In genomic region chr7:121057878-121058277, GRCh38 we compare ENCODE assay signal across 28 cellular contexts.
"Had no signal": no experiment of that assay in that cellular context is flagged by ENCODE, and none has a peak within 500 bp of the region (broad histone marks: within the 10 kb centered on the region; RNA-seq: fewer than 3 reads in every experiment).

No MANE protein-coding gene starts in this region.

- DNase-seq: colonic mucosa; effector CD8-positive, alpha-beta T cell; foreskin keratinocyte; glutamatergic neuron; heart right ventricle; hippocampal formation; immature natural killer cell; left ventricle myocardium superior; mucosa of descending colon; naive B cell; right cardiac atrium; sigmoid colon; stimulated activated CD4-positive, alpha-beta T cell treated with anti-CD3 and anti-CD28 coated beads, Interleukin-4, amount 100 ng/mL, for 4 hours; stimulated activated naive CD8-positive, alpha-beta T cell treated with anti-CD3 and anti-CD28 coated beads, Interleukin-15, Interleukin-2, amounts not matched to agents 100 U/mL and 50 U/mL, for 24 hours; substantia nigra; testis; tibial artery had no signal

- H3K27me3 Mint-ChIP-seq: dendritic cell treated with granulocyte-macrophage colony-stimulating factor and Interleukin-4, amounts not matched to agents 40 ng/mL and 50 ng/mL, for 4 days; naive B cell; progenitor cell of endocrine pancreas had no signal

- H3K27me3 ChIP-seq: colonic mucosa, esophagus muscularis mucosa, foreskin keratinocyte, heart right ventricle, neural progenitor cell, sigmoid colon, testis, tibial artery had no signal

- H2AFZ ChIP-seq: neural progenitor cell, parathyroid adenoma had no signal

- H3K27ac ChIP-seq: colonic mucosa, esophagus muscularis mucosa, foreskin keratinocyte, heart right ventricle, neural progenitor cell, parathyroid adenoma, sigmoid colon, testis, tibial artery had no signal

- H3K36me3 Mint-ChIP-seq: immature natural killer cell; memory B cell; naive B cell; natural killer cell treated with Interleukin-12 subunit alpha and Interleukin-12 subunit beta and Interleukin-15 and Interleukin-18, amount 100 ng/mL, for 72 hours; neural progenitor cell; stimulated activated memory B cell treated with anti-CD40 and anti-IgM and Interleukin-4, amounts not matched to agents 10 μg/mL and 1 μg/mL and 100 μg/mL, for 72 hours; type B pancreatic cell had no signal

- H3K9me3 Mint-ChIP-seq: dendritic cell treated with granulocyte-macrophage colony-stimulating factor and Interleukin-4, amounts not matched to agents 40 ng/mL and 50 ng/mL, for 4 days; mesothelial cell of epicardium; naive B cell; natural killer cell treated with Interleukin-12 subunit alpha and Interleukin-12 subunit beta and Interleukin-15 and Interleukin-18, amount 100 ng/mL, for 72 hours; neural progenitor cell; type B pancreatic cell had no signal

- H3K4me3 Mint-ChIP-seq: dendritic cell treated with granulocyte-macrophage colony-stimulating factor and Interleukin-4, amounts not matched to agents 40 ng/mL and 50 ng/mL, for 4 days; immature natural killer cell; memory B cell; mesothelial cell of epicardium; naive B cell; natural killer cell treated with Interleukin-12 subunit alpha and Interleukin-12 subunit beta and Interleukin-15 and Interleukin-18, amount 100 ng/mL, for 72 hours; neural progenitor cell; stimulated activated memory B cell treated with anti-CD40 and anti-IgM and Interleukin-4, amounts not matched to agents 10 μg/mL and 1 μg/mL and 100 μg/mL, for 72 hours; type B pancreatic cell had no signal

- ATAC-seq: foreskin keratinocyte; heart right ventricle; left ventricle myocardium superior; mucosa of descending colon; natural killer cell treated with Interleukin-12 subunit alpha and Interleukin-12 subunit beta and Interleukin-15 and Interleukin-18, amount 100 ng/mL, for 72 hours; right cardiac atrium; stimulated activated memory B cell treated with anti-CD40 and anti-IgM and Interleukin-4, amounts not matched to agents 10 μg/mL and 1 μg/mL and 100 μg/mL, for 72 hours; stimulated activated naive CD8-positive, alpha-beta T cell treated with anti-CD3 and anti-CD28 coated beads, Interleukin-15, Interleukin-2, amounts not matched to agents 100 U/mL and 50 U/mL, for 24 hours had no signal

- H3K27ac Mint-ChIP-seq: dendritic cell treated with granulocyte-macrophage colony-stimulating factor and Interleukin-4, amounts not matched to agents 40 ng/mL and 50 ng/mL, for 4 days; immature natural killer cell; memory B cell; mesothelial cell of epicardium; naive B cell; natural killer cell treated with Interleukin-12 subunit alpha and Interleukin-12 subunit beta and Interleukin-15 and Interleukin-18, amount 100 ng/mL, for 72 hours; neural progenitor cell; progenitor cell of endocrine pancreas; stimulated activated memory B cell treated with anti-CD40 and anti-IgM and Interleukin-4, amounts not matched to agents 10 μg/mL and 1 μg/mL and 100 μg/mL, for 72 hours; type B pancreatic cell had no signal

- H3K4me2 ChIP-seq: neural progenitor cell had no signal

- H3K4me3 ChIP-seq: colonic mucosa, esophagus muscularis mucosa, heart right ventricle, lung, mucosa of descending colon, neural progenitor cell, sigmoid colon, testis, tibial artery had no signal

- H3K36me3 ChIP-seq: colonic mucosa, neural progenitor cell had no signal

- H3K4me1 Mint-ChIP-seq: immature natural killer cell, memory B cell, mesothelial cell of epicardium, naive B cell, neural progenitor cell had no signal

- H3K9ac ChIP-seq: neural progenitor cell, parathyroid adenoma had no signal

- H3K4me1 ChIP-seq: colonic mucosa, foreskin keratinocyte, neural progenitor cell, parathyroid adenoma, testis had no signal

- H3K9me3 ChIP-seq: colonic mucosa, esophagus muscularis mucosa, heart right ventricle, mucosa of descending colon, sigmoid colon, testis, tibial artery had no signal
